ENCODE assay signal across 13 cellular contexts in the genomic region with DNA sequence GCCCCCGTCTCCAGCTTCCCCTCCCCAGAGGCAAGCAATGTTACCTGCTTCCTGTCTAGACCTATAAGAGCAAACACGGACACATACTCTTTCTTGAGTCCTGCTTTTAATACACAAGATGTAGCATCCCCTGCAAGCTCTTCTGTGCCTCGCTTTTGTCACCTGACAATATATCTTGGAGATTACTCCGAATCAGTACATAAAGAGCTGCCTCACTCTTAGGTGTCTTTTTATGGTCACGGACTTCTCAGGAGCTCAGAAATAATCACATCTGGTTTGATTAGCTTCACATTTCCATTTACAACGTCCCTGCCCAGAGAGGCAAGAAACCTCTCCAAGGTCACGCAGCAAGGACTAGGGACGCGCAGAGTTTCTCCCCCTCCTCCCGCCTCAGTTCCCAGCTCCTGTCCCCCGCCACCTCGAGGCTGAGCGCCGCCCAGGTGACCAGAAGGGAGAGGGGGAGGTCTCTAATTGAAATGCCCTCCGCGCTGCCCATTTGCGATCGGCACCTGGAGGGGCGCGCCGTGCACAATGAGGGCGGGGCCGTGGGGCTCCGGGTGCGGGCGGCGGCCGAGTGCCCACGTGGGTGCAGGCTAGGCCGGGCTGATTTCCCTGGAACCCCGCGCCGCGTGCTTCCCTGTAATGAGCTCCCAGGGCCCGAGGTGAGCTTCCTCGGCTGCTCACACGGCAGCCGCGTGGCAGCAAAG. TPM values are rescaled to one million over a fixed set of nuclear protein-coding genes. Genes with fewer than 3 reads are reported as not detected.
DNase-seq lines count a peak whose midpoint lies in the region; TF ChIP-seq lines count a peak whose summit lies in the region.
"Had no signal": no experiment of that assay in that cellular context is flagged by ENCODE, and none has a peak within 500 bp of the region (broad histone marks: within the 10 kb centered on the region; RNA-seq: fewer than 3 reads in every experiment).

No MANE protein-coding gene starts in this region.

- H2AFZ ChIP-seq in OCI-LY7 (ENCODE audit: low read length) = peak overlapping the region; percentile 45; the same call in 1 of the 2 replicates
- no peak overlapping the region for H2AFZ ChIP-seq in smooth muscle cell (ENCODE audit: low read depth)

- H3K4me3 ChIP-seq in OCI-LY7 (ENCODE audit: low read depth, low read length, poor library complexity, severe bottlenecking) = no peak overlapping the region
- H3K4me3 ChIP-seq in iPS-15b (ENCODE audit: low read depth, low read length) = peak overlapping the region; percentile 27
- H3K4me3 ChIP-seq in smooth muscle cell = peak overlapping the region; percentile 29
- H3K4me3 ChIP-seq: adrenal gland had no signal

- H3K27ac ChIP-seq in OCI-LY7 (ENCODE audit: low read depth, low read length, poor library complexity, severe bottlenecking) (no peak overlapping the region), smooth muscle cell (ENCODE audit: low read depth) (no peak overlapping the region)
- H3K27ac ChIP-seq: adrenal gland, HL-60 had no signal

- no peaks in the 10 kb centered on the region for H3F3A ChIP-seq in smooth muscle cell (ENCODE audit: low read depth)

- H3K4me1 ChIP-seq in OCI-LY7 (ENCODE audit: insufficient read depth, low read length, poor library complexity, severe bottlenecking) (peaks cover 7% of the 10 kb centered on the region), iPS-15b (ENCODE audit: control insufficient read depth, insufficient read depth, low read length) (peaks cover 14% of the 10 kb centered on the region), smooth muscle cell (ENCODE audit: low read depth) (peaks cover 18% of the 10 kb centered on the region)

- H3K9me2 ChIP-seq in OCI-LY7 (ENCODE audit: insufficient read depth, low read length) = no peaks in the 10 kb centered on the region
- H3K9me2 ChIP-seq: SK-N-SH had no signal

- H4K20me1 ChIP-seq in OCI-LY7 (ENCODE audit: insufficient read depth, low read length) (no peaks in the 10 kb centered on the region), smooth muscle cell (ENCODE audit: low read depth) (no peaks in the 10 kb centered on the region)

- CTCF ChIA-PET in OCI-LY7 (lab: Charles Lee; ENCODE audit: unreplicated experiment) = interaction anchor here (0.8 to 1.2 kb wide), 2 partner anchors 21 to 40 kb away, joined by 3 read pairs; no protein-coding TSS in a partner anchor

- TF ChIP-seq CTCF in OCI-LY7 (conservative IDR thresholded peaks at IDR 0.05; ENCODE audit: low read length) = no peak
- no peak for TF ChIP-seq CTCF in smooth muscle cell (IDR thresholded peaks at IDR 0.05; ENCODE audit: borderline replicate concordance, insufficient read depth, poor library complexity, severe bottlenecking)

- no peaks in the 10 kb centered on the region for H3K79me2 ChIP-seq in OCI-LY7 (ENCODE audit: insufficient read depth, low read depth, low read length)
- H3K79me2 ChIP-seq in smooth muscle cell (ENCODE audit: low read depth) = no peaks in the 10 kb centered on the region

- no peak overlapping the region for H3K9ac ChIP-seq in iPS-15b (ENCODE audit: low read depth, low read length)
- H3K9ac ChIP-seq in smooth muscle cell (ENCODE audit: low read depth) = no peak overlapping the region
- H3K9ac ChIP-seq: SK-N-SH had no signal

- intact Hi-C loops in OCI-LY7 (cut with micrococcal nuclease; ENCODE audit: unreplicated experiment) = no loop called here

- H3K36me3 ChIP-seq in OCI-LY7 (ENCODE audit: insufficient read depth, low read length) = no peaks in the 10 kb centered on the region
- H3K36me3 ChIP-seq in iPS-15b (ENCODE audit: control insufficient read depth, insufficient read depth, low read length) = no peaks in the 10 kb centered on the region
- H3K36me3 ChIP-seq in smooth muscle cell (ENCODE audit: low read depth) = no peaks in the 10 kb centered on the region
- H3K36me3 ChIP-seq: adrenal gland had no signal

- 17% methylated on average over 30 of the region's 39 CpGs for WGBS in smooth muscle cell (ENCODE audit: low lambda C conversion rate)

- H3K9me3 ChIP-seq in OCI-LY7 (ENCODE audit: low read length) = no peaks in the 10 kb centered on the region
- H3K9me3 ChIP-seq in iPS-15b (ENCODE audit: control insufficient read depth, insufficient read depth, low read length) = no peaks in the 10 kb centered on the region
- no peaks in the 10 kb centered on the region for H3K9me3 ChIP-seq in smooth muscle cell (replicated peaks; ENCODE audit: low read depth)
- H3K9me3 ChIP-seq: adrenal gland, SK-N-SH had no signal

- POLR2A ChIA-PET in OCI-LY7 (lab: Charles Lee) = interaction anchor here (1.3 to 1.5 kb wide), 3 partner anchors 10 to 40 kb away, joined by 3 to 6 read pairs (median 4); no protein-coding TSS in a partner anchor

- no TSS peak for BruUV-seq in OCI-LY7 (replicated peaks; lab: Mats Ljungman, UMichigan)

- H3K4me2 ChIP-seq in OCI-LY7 (ENCODE audit: low read length) (no peak overlapping the region), smooth muscle cell (peak overlapping the region; percentile 79)
- H3K4me2 ChIP-seq: SK-N-SH had no signal

- peaks cover 13% of the 10 kb centered on the region for H3K27me3 ChIP-seq in iPS-15b (ENCODE audit: control insufficient read depth, insufficient read depth, low read length)
- H3K27me3 ChIP-seq in smooth muscle cell (ENCODE audit: low read depth) = peaks cover 62% of the 10 kb centered on the region

- DNase-seq in NCI-H2227 (lab: John Stamatoyannopoulos, UW; ENCODE audit: unreplicated experiment) (peak; percentile 52), NCI-H2227 treated with DMSO at 0.1 percent for 48 hours (lab: John Stamatoyannopoulos, UW) (no peak), OCI-LY7 (ENCODE audit: low spot score) (no peak), smooth muscle cell (lab: John Stamatoyannopoulos, UW; ENCODE audit: unreplicated experiment) (no peak), GM19240 (ENCODE audit: insufficient read length, low spot score) (no peak), dedifferentiated amniotic fluid mesenchymal stem cell (ENCODE audit: extremely low spot score) (no peak), NAMALWA (ENCODE audit: low spot score) (no peak)
- DNase-seq: activated CD4-positive, alpha-beta T cell treated with anti-CD3 and anti-CD28 coated beads, Interleukin-2, amount 50 U/mL, for 4 hours; SK-N-SH had no signal

RNA-seq across cellular contexts. Expression of a gene that starts 13.8 kb away (rescaled TPM):
- total RNA-seq in OCI-LY7 (2014; rRNA removed; shearing (Covaris generic)) = not detected in 2 replicates
- 0.53 TPM in 1 of 2 replicates, not detected in the other for total RNA-seq in OCI-LY7 (2022)
- total RNA-seq in smooth muscle cell = not detected in 2 replicates
- polyA plus RNA-seq in smooth muscle cell = 0.64 TPM in 1 of 2 replicates, not detected in the other
- total RNA-seq: kidney epithelial cell had no signal

RNA-seq across cellular contexts. Expression of a gene that starts 23.3 kb away (rescaled TPM):
- 1.3 and 3.8 TPM in 2 replicates for total RNA-seq in OCI-LY7 (2014; rRNA removed; shearing (Covaris generic))
- total RNA-seq in OCI-LY7 (2022) (4.0 and 4.1 TPM in 2 replicates), smooth muscle cell (0.63 and 0.94 TPM in 2 replicates)
- 1.3 and 1.9 TPM in 2 replicates for polyA plus RNA-seq in smooth muscle cell
